Comparison of ENCODE assay signal across 18 cellular contexts in the genomic region with DNA sequence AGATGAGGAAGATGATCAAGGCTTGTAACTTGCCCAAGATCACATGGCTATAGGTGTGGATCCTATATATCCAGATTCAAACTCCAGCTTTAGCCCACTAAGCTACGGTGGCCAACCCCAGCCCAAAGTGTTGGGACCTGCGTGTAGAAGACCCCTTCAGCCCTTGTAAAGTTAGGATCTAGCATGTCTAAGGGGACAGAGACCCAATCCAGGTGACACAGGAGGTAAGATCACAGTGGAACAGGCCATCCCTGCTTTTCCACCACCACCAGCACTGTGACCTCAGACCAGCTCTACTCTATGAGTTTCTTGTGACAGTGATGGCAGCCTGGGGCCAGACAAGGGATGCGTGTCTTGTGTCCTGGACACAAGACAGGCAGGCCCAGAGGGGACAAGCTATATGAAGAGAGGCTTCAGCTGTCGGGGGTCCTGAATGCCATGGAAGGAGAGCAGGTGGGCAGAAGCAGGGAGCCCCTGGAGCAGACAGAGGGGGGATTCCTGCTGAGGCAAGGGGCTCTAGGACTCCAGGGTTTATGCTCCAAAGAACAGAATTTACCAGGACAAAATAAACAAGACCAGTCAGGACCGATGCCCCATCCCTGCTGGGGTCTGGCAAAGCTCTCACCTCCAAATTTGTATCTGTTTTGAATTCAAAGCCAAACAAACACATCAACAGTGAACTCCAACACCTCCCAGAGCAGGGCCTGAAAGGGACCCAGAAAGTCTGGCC. TPM values are rescaled to one million over a fixed set of nuclear protein-coding genes. Genes with fewer than 3 reads are reported as not detected.
A peak's percentile ranks its signal among the peaks of the same experiment; 100 is the strongest.
DNase-seq lines count a peak whose midpoint lies in the region; ATAC-seq and TF ChIP-seq lines count a peak whose summit lies in the region.
"Had no signal": no experiment of that assay in that cellular context is flagged by ENCODE, and none has a peak within 500 bp of the region (broad histone marks: within the 10 kb centered on the region; RNA-seq: fewer than 3 reads in every experiment).

No MANE protein-coding gene starts in this region.

- H3K27ac Mint-ChIP-seq in activated naive CD8-positive, alpha-beta T cell treated with anti-CD3 and anti-CD28 coated beads, Interleukin-2, amount 50 U/mL, for 24 hours: no peak overlapping the region
- H3K27ac Mint-ChIP-seq in natural killer cell (no peak overlapping the region), type B pancreatic cell (no peak overlapping the region)
- H3K27ac Mint-ChIP-seq: T-helper 17 cell had no signal

- ATAC-seq in heart left ventricle (no peak), natural killer cell (no peak), HG02623 (IDR thresholded peaks at IDR 0.05; ENCODE audit: unreplicated experiment) (no peak)
- no peak for ATAC-seq in activated naive CD8-positive, alpha-beta T cell treated with anti-CD3 and anti-CD28 coated beads, Interleukin-2, amount 50 U/mL, for 24 hours
- ATAC-seq: T-helper 17 cell had no signal

- no peak overlapping the region for H3K4me3 ChIP-seq in heart left ventricle
- H3K4me3 ChIP-seq: BLaER1 treated with 17β-estradiol and CSF1 and Interleukin-3, amounts not matched to agents 10 nM and 100 nM; esophagus squamous epithelium; lung; MG63; upper lobe of left lung had no signal

- H3K9me3 ChIP-seq in heart left ventricle: no peaks in the 10 kb centered on the region
- H3K9me3 ChIP-seq: esophagus squamous epithelium, MG63, upper lobe of left lung had no signal

- H3K27me3 Mint-ChIP-seq in activated naive CD8-positive, alpha-beta T cell treated with anti-CD3 and anti-CD28 coated beads, Interleukin-2, amount 50 U/mL, for 24 hours: peaks cover 22% of the 10 kb centered on the region
- H3K27me3 Mint-ChIP-seq in natural killer cell (ENCODE audit: low read depth in 2 of 2) (peaks cover 4 to 14% of the 10 kb centered on the region in 2 donors), type B pancreatic cell (peaks cover 19% of the 10 kb centered on the region)
- H3K27me3 Mint-ChIP-seq: T-helper 17 cell had no signal

- H3K36me3 ChIP-seq in heart left ventricle: no peaks in the 10 kb centered on the region
- H3K36me3 ChIP-seq: BLaER1 treated with 17β-estradiol and CSF1 and Interleukin-3, amounts not matched to agents 10 nM and 100 nM; MG63 had no signal

- peaks cover 0 to 60% (median 9%) of the 10 kb centered on the region in 9 donors for H3K27me3 ChIP-seq in heart left ventricle
- H3K27me3 ChIP-seq: BLaER1 treated with 17β-estradiol and CSF1 and Interleukin-3, amounts not matched to agents 10 nM and 100 nM; MG63; upper lobe of left lung had no signal

- intact Hi-C loops in heart left ventricle (cut with DNase I): loop anchor here in 1 of 10 donors (2.0 kb wide), 1 partner anchor 17 kb away; no protein-coding TSS in a partner anchor
- intact Hi-C loops in cardiac septum (cut with DNase I): no loop called here
- intact Hi-C loops in natural killer cell (cut with micrococcal nuclease): no loop called here

- no peak overlapping the region for H3K27ac ChIP-seq in heart left ventricle
- H3K27ac ChIP-seq: BLaER1 treated with 17β-estradiol and CSF1 and Interleukin-3, amounts not matched to agents 10 nM and 100 nM had no signal

- peaks cover 0 to 6% (median 0%) of the 10 kb centered on the region in 12 donors for H3K4me1 ChIP-seq in heart left ventricle
- H3K4me1 ChIP-seq: BLaER1 treated with 17β-estradiol and CSF1 and Interleukin-3, amounts not matched to agents 10 nM and 100 nM had no signal

- no peaks in the 10 kb centered on the region for H3K9me3 Mint-ChIP-seq in activated naive CD8-positive, alpha-beta T cell treated with anti-CD3 and anti-CD28 coated beads, Interleukin-2, amount 50 U/mL, for 24 hours
- H3K9me3 Mint-ChIP-seq in natural killer cell: no peaks in the 10 kb centered on the region
- no peaks in the 10 kb centered on the region for H3K9me3 Mint-ChIP-seq in type B pancreatic cell

- H3K4me1 Mint-ChIP-seq in activated naive CD8-positive, alpha-beta T cell treated with anti-CD3 and anti-CD28 coated beads, Interleukin-2, amount 50 U/mL, for 24 hours: no peaks in the 10 kb centered on the region
- H3K4me1 Mint-ChIP-seq in natural killer cell (peaks cover 0 to 4% of the 10 kb centered on the region in 2 donors), type B pancreatic cell (ENCODE audit: unreplicated experiment) (peaks cover 4% of the 10 kb centered on the region)
- H3K4me1 Mint-ChIP-seq: T-helper 17 cell had no signal

- no peak overlapping the region for H3K4me3 Mint-ChIP-seq in activated naive CD8-positive, alpha-beta T cell treated with anti-CD3 and anti-CD28 coated beads, Interleukin-2, amount 50 U/mL, for 24 hours
- H3K4me3 Mint-ChIP-seq in natural killer cell: no peak overlapping the region
- no peak overlapping the region for H3K4me3 Mint-ChIP-seq in type B pancreatic cell
- H3K4me3 Mint-ChIP-seq: T-helper 17 cell had no signal

- DNase-seq in heart left ventricle (peak in 4 of 5 donors; percentile 5 to 50 (median 12)), cardiac septum (ENCODE audit: low spot score) (no peak), natural killer cell (peak; percentile 5), type B pancreatic cell (ENCODE audit: extremely low spot score, unreplicated experiment) (peak; percentile 67), HPDE6-E6E7 (ENCODE audit: extremely low spot score) (no peak), superior temporal gyrus (ENCODE audit: extremely low spot score) (no peak)
- peak; percentile 4 for DNase-seq in activated naive CD8-positive, alpha-beta T cell treated with anti-CD3 and anti-CD28 coated beads, Interleukin-2, amount 50 U/mL, for 24 hours
- DNase-seq: esophagus squamous epithelium, MG63, NCI-H2081, NCI-H748 treated with DMSO at 0.1 percent for 48 hours had no signal

- TF ChIP-seq CTCF in heart left ventricle (IDR thresholded peaks at IDR 0.05): no peak
- no peak for TF ChIP-seq CTCF in natural killer cell (IDR thresholded peaks at IDR 0.05)
- no peak for TF ChIP-seq CTCF in type B pancreatic cell (conservative IDR thresholded peaks at IDR 0.05)

- no peaks in the 10 kb centered on the region for H3K36me3 Mint-ChIP-seq in activated naive CD8-positive, alpha-beta T cell treated with anti-CD3 and anti-CD28 coated beads, Interleukin-2, amount 50 U/mL, for 24 hours (ENCODE audit: low read depth)
- no peaks in the 10 kb centered on the region for H3K36me3 Mint-ChIP-seq in natural killer cell
- no peaks in the 10 kb centered on the region for H3K36me3 Mint-ChIP-seq in type B pancreatic cell

- 76 to 82% (median 80%) methylated on average over 5 of the region's 5 CpGs for WGBS in heart left ventricle, 4 donors

- TF ChIP-seq POLR2A in heart left ventricle (IDR thresholded peaks at IDR 0.05): no peak

RNA-seq across cellular contexts. Expression of gene GPRIN2, which starts 10.4 kb away (rescaled TPM):
- total RNA-seq in heart left ventricle: under 1 TPM in 1 of 9 donors, not detected in 8; 0.50 TPM
- not detected for polyA plus RNA-seq in heart left ventricle
- total RNA-seq in cardiac septum: not detected
- not detected for total RNA-seq in natural killer cell
- total RNA-seq in type B pancreatic cell (ENCODE audit: low replicate concordance): 4.4 and 7.0 TPM in 2 replicates
- total RNA-seq: HT1080, RPMI7951, T-helper 17 cell had no signal

RNA-seq across cellular contexts. Expression of gene SYT15, which starts 32.9 kb away (rescaled TPM):
- total RNA-seq in heart left ventricle (1 to 10 TPM; 1.0 to 5.2 (median 2.9) TPM), cardiac septum (6.7 TPM), natural killer cell (1 to 10 TPM in 2 of 3 donors, under 1 TPM in 1; 1.00 to 2.0 (median 1.1) TPM), type B pancreatic cell (ENCODE audit: low replicate concordance) (1.2 and 1.3 TPM in 2 replicates)
- 1 to 10 TPM; 1.2 to 1.3 TPM for polyA plus RNA-seq in heart left ventricle

Comparison
In these comparisons a context has a peak if more than half of its experiments do, and no peak if none do; other contexts are left out.
1. DNase-seq: peak in heart left ventricle (4 of 5), activated naive CD8-positive, alpha-beta T cell treated with anti-CD3 and anti-CD28 coated beads, Interleukin-2, amount 50 U/mL, for 24 hours (single experiment), natural killer cell (single experiment) and type B pancreatic cell (single experiment); none in cardiac septum (single experiment), HPDE6-E6E7 (single experiment) and superior temporal gyrus (single experiment).